In the genomic region with DNA sequence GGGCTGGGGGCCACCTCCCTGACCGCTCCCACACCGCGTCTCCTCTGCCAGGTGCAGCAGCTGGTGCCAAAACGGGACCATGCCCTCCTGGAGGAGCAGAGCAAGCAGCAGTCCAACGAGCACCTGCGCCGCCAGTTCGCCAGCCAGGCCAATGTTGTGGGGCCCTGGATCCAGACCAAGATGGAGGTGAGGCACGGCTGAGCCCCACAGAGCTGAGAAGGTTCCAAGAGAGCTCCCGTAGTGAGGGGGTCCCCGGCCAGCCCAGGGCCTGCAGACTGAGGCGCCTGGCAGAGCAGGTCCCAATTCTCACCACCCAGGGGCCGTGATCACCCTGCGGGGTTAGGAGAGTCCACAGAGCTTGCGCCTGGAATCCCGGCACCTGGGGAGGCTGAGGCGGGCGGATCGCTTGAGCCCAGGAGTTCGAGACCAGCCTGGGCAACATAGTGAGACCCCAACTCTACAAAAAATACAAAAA, we compare ENCODE assay signal across 1 cellular context.
TF ChIP-seq lines count a peak whose summit lies in the region.

No MANE protein-coding gene starts in this region.

TF ChIP-seq in K562, 482 proteins besides CTCF, POLR2A, EP300 and RAD21:
- TF ChIP-seq POLR2G (IDR thresholded peaks at IDR 0.05; ENCODE audit: low read depth, low read length) (peak; percentile 63; the same call in 1 of the 2 replicates), ZNF121 (CRISPR knock-in tag; conservative IDR thresholded peaks at IDR 0.05) (peak; percentile 22; the same call in 1 of the 2 replicates), DACH1 (IDR thresholded peaks at IDR 0.05; ENCODE audit: partially characterized antibody) (no peak), RBM22 (IDR thresholded peaks at IDR 0.05; ENCODE audit: low read depth, low read length, poor library complexity, severe bottlenecking) (peak; percentile 38)
